31 cellular contexts compared by ENCODE assay signal in genomic region chr5:156871212-156871611, GRCh38. TPM values are rescaled to one million over a fixed set of nuclear protein-coding genes. Genes with fewer than 3 reads are reported as not detected.
"Had no signal": no experiment of that assay in that cellular context is flagged by ENCODE, and none has a peak within 500 bp of the region (broad histone marks: within the 10 kb centered on the region; RNA-seq: fewer than 3 reads in every experiment).

No MANE protein-coding gene starts in this region.

- H3K27me3 ChIP-seq: colonic mucosa, esophagus squamous epithelium, gastrocnemius medialis, heart right ventricle, left lung had no signal

- FAIRE-seq: endometrium, islet of Langerhans, keratinocyte had no signal

- H3K4me3 ChIP-seq: colonic mucosa, esophagus squamous epithelium, gastrocnemius medialis, heart right ventricle, left lung, lower lobe of right lung had no signal

- H3K9me3 Mint-ChIP-seq: endodermal cell had no signal

- H3K36me3 ChIP-seq: colonic mucosa, esophagus squamous epithelium, gastrocnemius medialis, heart right ventricle, left lung, lower lobe of right lung had no signal

- H3K27ac ChIP-seq: colonic mucosa, epithelial cell of prostate, esophagus squamous epithelium, gastrocnemius medialis, heart right ventricle, left lung, lower lobe of right lung had no signal

- ATAC-seq: effector memory CD8-positive, alpha-beta T cell; esophagus mucosa; gastrocnemius medialis; heart right ventricle; left cardiac atrium; left lung; left ventricle myocardium superior; lower lobe of right lung; naive thymus-derived CD4-positive, alpha-beta T cell had no signal

- H3K9me3 ChIP-seq: colonic mucosa, esophagus squamous epithelium, gastrocnemius medialis, lower lobe of right lung had no signal

- H3K27me3 Mint-ChIP-seq: dendritic cell treated with granulocyte-macrophage colony-stimulating factor and Interleukin-4, amounts not matched to agents 40 ng/mL and 50 ng/mL, for 4 days had no signal

- DNase-seq: colonic mucosa; cortex of kidney; effector CD8-positive, alpha-beta T cell; effector memory CD8-positive, alpha-beta T cell; endodermal cell; erythroblast; esophagus squamous epithelium; foreskin fibroblast; foreskin melanocyte; gastrocnemius medialis; glutamatergic neuron; head of caudate nucleus; heart right ventricle; hippocampal formation; left cardiac atrium; left lung; left ventricle myocardium superior; lower lobe of right lung; mesenchymal stem cell; midbrain; naive thymus-derived CD4-positive, alpha-beta T cell had no signal

- H3K4me3 Mint-ChIP-seq: dendritic cell treated with granulocyte-macrophage colony-stimulating factor and Interleukin-4, amounts not matched to agents 40 ng/mL and 50 ng/mL, for 4 days; effector memory CD8-positive, alpha-beta T cell; endodermal cell; naive thymus-derived CD4-positive, alpha-beta T cell had no signal

- H3K4me1 Mint-ChIP-seq: endodermal cell had no signal

- H3K4me1 ChIP-seq: colonic mucosa, esophagus squamous epithelium, gastrocnemius medialis, heart right ventricle, left lung, lower lobe of right lung had no signal

- H3K27ac Mint-ChIP-seq: dendritic cell treated with granulocyte-macrophage colony-stimulating factor and Interleukin-4, amounts not matched to agents 40 ng/mL and 50 ng/mL, for 4 days; effector memory CD8-positive, alpha-beta T cell; endodermal cell had no signal

RNA-seq across cellular contexts. Expression of gene PPP1R2B, which starts 21.1 kb away (rescaled TPM):
- total RNA-seq: colonic mucosa, endodermal cell, esophagus mucosa, glomerular endothelial cell, kidney epithelial cell, left cardiac atrium, left lung, left ventricle myocardium superior, lower leg skin, lower lobe of right lung, mucosa of gallbladder had no signal
